In genomic region chr6:28775405-28776129, GRCh38 we compare ENCODE assay signal across 15 cellular contexts.
DNase-seq lines count a peak whose midpoint lies in the region; ATAC-seq and TF ChIP-seq lines count a peak whose summit lies in the region.
"Had no signal": no experiment of that assay in that cellular context is flagged by ENCODE, and none has a peak within 500 bp of the region (broad histone marks: within the 10 kb centered on the region; RNA-seq: fewer than 3 reads in every experiment).

No MANE protein-coding gene starts in this region.

- peaks cover 14% of the 10 kb centered on the region for H3K23me2 ChIP-seq in H9 (ENCODE audit: insufficient read length, low read depth, low read length, poor library complexity, severe bottlenecking)

- peak overlapping the region in 5 of 8 donors; percentile 11 to 70 (median 28) for H3K4me3 Mint-ChIP-seq in CD4-positive, alpha-beta memory T cell
- H3K4me3 Mint-ChIP-seq in H9 = peak overlapping the region; percentile 70 to 78
- H3K4me3 Mint-ChIP-seq in activated naive CD8-positive, alpha-beta T cell treated with anti-CD3 and anti-CD28 coated beads, Interleukin-2, amount 10 ng/mL, durations not matched to agents 7 days and 5 days = peak overlapping the region; percentile 44
- H3K4me3 Mint-ChIP-seq: activated CD4-positive, alpha-beta T cell treated with anti-CD3 and anti-CD28 coated beads for 36 hours had no signal

- H2AFZ ChIP-seq in H9 (ENCODE audit: low read length) = no peak overlapping the region

- no peaks in the 10 kb centered on the region for H3K79me2 ChIP-seq in H9 (ENCODE audit: insufficient read depth, low read length)

- no peak overlapping the region for H2BK12ac ChIP-seq in H9 (ENCODE audit: insufficient read length, low read depth, low read length)

- peaks cover 0 to 10% (median 7%) of the 10 kb centered on the region in 4 donors for H3K4me1 Mint-ChIP-seq in CD4-positive, alpha-beta memory T cell
- peaks cover 65 to 67% of the 10 kb centered on the region in 2 experiments for H3K4me1 Mint-ChIP-seq in H9
- H3K4me1 Mint-ChIP-seq in activated naive CD8-positive, alpha-beta T cell treated with anti-CD3 and anti-CD28 coated beads, Interleukin-2, amount 10 ng/mL, durations not matched to agents 7 days and 5 days = peaks cover 12% of the 10 kb centered on the region

- H2BK120ac ChIP-seq in H9 (ENCODE audit: low read depth, low read length, poor library complexity, severe bottlenecking) = no peak overlapping the region

- H4K5ac ChIP-seq in H9 (ENCODE audit: insufficient read length, low read depth, low read length) = no peak overlapping the region

- POLR2A ChIA-PET in CD4-positive, alpha-beta memory T cell (lab: Charles Lee; ENCODE audit: partially characterized antibody) = no interaction called here
- POLR2A ChIA-PET in activated naive CD8-positive, alpha-beta T cell treated with anti-CD3 and anti-CD28 coated beads, Interleukin-2, amount 10 ng/mL, durations not matched to agents 7 days and 5 days (lab: Charles Lee) = no interaction called here

- no peak overlapping the region for H2BK15ac ChIP-seq in H9 (ENCODE audit: low read depth, low read length)

- no peak for ATAC-seq in activated naive CD8-positive, alpha-beta T cell treated with anti-CD3 and anti-CD28 coated beads, Interleukin-2, amount 10 ng/mL, durations not matched to agents 7 days and 5 days (ENCODE audit: low read depth)
- no peak for ATAC-seq in HG03457 (IDR thresholded peaks at IDR 0.05; ENCODE audit: unreplicated experiment)
- ATAC-seq: activated CD4-positive, alpha-beta T cell treated with anti-CD3 and anti-CD28 coated beads for 36 hours; HepG2; upper lobe of right lung had no signal

- no peak overlapping the region for H3K14ac ChIP-seq in H9 (ENCODE audit: insufficient read depth, low read length)

- no peak overlapping the region for H2BK20ac ChIP-seq in H9 (ENCODE audit: low read depth, low read length, poor library complexity, severe bottlenecking)

- H3K79me1 ChIP-seq in H9 (ENCODE audit: insufficient read depth, low read depth, low read length, poor library complexity, severe bottlenecking) = no peaks in the 10 kb centered on the region

- peak overlapping the region; percentile 76 for H3K4me2 ChIP-seq in H9 (ENCODE audit: insufficient read depth, insufficient read length, low read length)

- peaks cover 2 to 70% (median 54%) of the 10 kb centered on the region in 8 donors for H3K9me3 Mint-ChIP-seq in CD4-positive, alpha-beta memory T cell
- H3K9me3 Mint-ChIP-seq in H9 = peaks cover 11 to 24% of the 10 kb centered on the region in 2 experiments
- H3K9me3 Mint-ChIP-seq in activated naive CD8-positive, alpha-beta T cell treated with anti-CD3 and anti-CD28 coated beads, Interleukin-2, amount 10 ng/mL, durations not matched to agents 7 days and 5 days = peaks cover 24% of the 10 kb centered on the region

- H3K36me3 Mint-ChIP-seq in CD4-positive, alpha-beta memory T cell = peaks cover 9 to 10% of the 10 kb centered on the region in 2 donors
- no peaks in the 10 kb centered on the region; a peak in 2 of 7 replicates for H3K36me3 Mint-ChIP-seq in H9 (ENCODE audit: insufficient read depth in 1 of 3, low read depth in 3 of 3)
- peaks cover 8% of the 10 kb centered on the region for H3K36me3 Mint-ChIP-seq in activated naive CD8-positive, alpha-beta T cell treated with anti-CD3 and anti-CD28 coated beads, Interleukin-2, amount 10 ng/mL, durations not matched to agents 7 days and 5 days

- intact Hi-C loops in CD4-positive, alpha-beta memory T cell (cut with micrococcal nuclease) = loop anchor here (10.0 kb wide), 1 partner anchor 51 kb away; no protein-coding TSS in a partner anchor

- CTCF ChIA-PET in CD4-positive, alpha-beta memory T cell (lab: Charles Lee; ENCODE audit: partially characterized antibody) = no interaction called here

- no peak for TF ChIP-seq CTCF in H9 (conservative IDR thresholded peaks at IDR 0.05)

- H4K91ac ChIP-seq in H9 (ENCODE audit: insufficient read length, low read depth, low read length) = no peak overlapping the region

- no peak overlapping the region for H3K9ac ChIP-seq in H9 (ENCODE audit: extremely low read depth, insufficient read length, low read length)

- H3K18ac ChIP-seq in H9 (ENCODE audit: insufficient read length, low read depth, low read length) = no peak overlapping the region

- no peak overlapping the region for H3K4me3 ChIP-seq in CD4-positive, alpha-beta memory T cell (ENCODE audit: low read length in 2 of 2)
- peak overlapping the region; percentile 42 for H3K4me3 ChIP-seq in mesodermal cell (ENCODE audit: extremely low read depth, insufficient read depth, low read length, poor library complexity, severe bottlenecking)
- H3K4me3 ChIP-seq: lung, upper lobe of right lung had no signal

- no peak overlapping the region for H4K8ac ChIP-seq in H9 (replicated peaks; ENCODE audit: insufficient read length, low read depth, low read length)

- no CpG with 5 or more reads among the region's 39 CpGs for WGBS in H9 (ENCODE audit: extremely low coverage, insufficient read length, low lambda C conversion rate)
- 1% methylated on average over 29 to 38 of the region's 39 CpGs for whole genome bisulfite sequencing in mesodermal cell (ENCODE audit: insufficient coverage in 2 of 2), 2 experiments

- no peak overlapping the region for H2BK5ac ChIP-seq in H9 (ENCODE audit: insufficient read length, low read length)

- H3K27me3 Mint-ChIP-seq in CD4-positive, alpha-beta memory T cell = peaks cover 81 to 87% of the 10 kb centered on the region in 2 donors
- peaks cover 98% of the 10 kb centered on the region for H3K27me3 Mint-ChIP-seq in H9 (ENCODE audit: low read depth)
- H3K27me3 Mint-ChIP-seq in activated naive CD8-positive, alpha-beta T cell treated with anti-CD3 and anti-CD28 coated beads, Interleukin-2, amount 10 ng/mL, durations not matched to agents 7 days and 5 days = peaks cover 97% of the 10 kb centered on the region

- H4K20me1 ChIP-seq in H9 (ENCODE audit: control insufficient read depth, insufficient read depth, insufficient read length) = no peaks in the 10 kb centered on the region

- H3K27ac ChIP-seq in CD4-positive, alpha-beta memory T cell (ENCODE audit: low read depth, low read length) = no peak overlapping the region
- H3K27ac ChIP-seq in H9 (ENCODE audit: insufficient read length, low read depth, low read length) = no peak overlapping the region
- H3K27ac ChIP-seq in mesodermal cell (ENCODE audit: low read depth, low read length, severe bottlenecking) = no peak overlapping the region
- H3K27ac ChIP-seq: brain microvascular endothelial cell, upper lobe of right lung had no signal

- H3K9me3 ChIP-seq in CD4-positive, alpha-beta memory T cell (ENCODE audit: control insufficient read depth in 1 of 2, low read length in 2 of 2) = no peaks in the 10 kb centered on the region
- no peaks in the 10 kb centered on the region for H3K9me3 ChIP-seq in H9 (ENCODE audit: control insufficient read depth, low read depth, low read length)
- no peaks in the 10 kb centered on the region for H3K9me3 ChIP-seq in mesodermal cell (ENCODE audit: control insufficient read depth, low read length)
- H3K9me3 ChIP-seq: upper lobe of right lung had no signal

- no peak overlapping the region for H3T11ph ChIP-seq in H9 (ENCODE audit: low read length)

- no peaks in the 10 kb centered on the region for H3K4me1 ChIP-seq in CD4-positive, alpha-beta memory T cell (ENCODE audit: insufficient read depth, low read length)
- no peaks in the 10 kb centered on the region; the same call in 1 of the 2 replicates for H3K4me1 ChIP-seq in H9 (ENCODE audit: insufficient read depth, low read length)
- peaks cover 10% of the 10 kb centered on the region for H3K4me1 ChIP-seq in mesodermal cell (ENCODE audit: control insufficient read depth, insufficient read depth, low read length, poor library complexity, severe bottlenecking)
- H3K4me1 ChIP-seq: upper lobe of right lung had no signal

- H3K23ac ChIP-seq in H9 (ENCODE audit: insufficient read length, low read depth, low read length) = no peak overlapping the region

- H3K36me3 ChIP-seq in CD4-positive, alpha-beta memory T cell (ENCODE audit: insufficient read depth, low read length) = no peaks in the 10 kb centered on the region
- no peaks in the 10 kb centered on the region for H3K36me3 ChIP-seq in mesodermal cell (ENCODE audit: control insufficient read depth, insufficient read depth, low read length)
- H3K36me3 ChIP-seq: brain microvascular endothelial cell, upper lobe of right lung had no signal

- H3K56ac ChIP-seq in H9 (ENCODE audit: insufficient read length, low read depth, low read length) = no peak overlapping the region

- H3K27me3 ChIP-seq in CD4-positive, alpha-beta memory T cell (ENCODE audit: insufficient read depth, low read length) = peaks cover 77% of the 10 kb centered on the region
- peaks cover 76% of the 10 kb centered on the region for H3K27me3 ChIP-seq in H9 (ENCODE audit: insufficient read depth, low read length)

- no peak overlapping the region for H3K4ac ChIP-seq in H9 (ENCODE audit: low read depth, low read length)

- H2AK5ac ChIP-seq in H9 (ENCODE audit: insufficient read length, low read length) = no peak overlapping the region

- peak overlapping the region in 4 of 7 donors; percentile 57 to 90 (median 86) for H3K27ac Mint-ChIP-seq in CD4-positive, alpha-beta memory T cell
- no peak overlapping the region; a peak in 1 of 7 replicates for H3K27ac Mint-ChIP-seq in H9
- peak overlapping the region; percentile 73 for H3K27ac Mint-ChIP-seq in activated naive CD8-positive, alpha-beta T cell treated with anti-CD3 and anti-CD28 coated beads, Interleukin-2, amount 10 ng/mL, durations not matched to agents 7 days and 5 days
- H3K27ac Mint-ChIP-seq: activated CD4-positive, alpha-beta T cell treated with anti-CD3 and anti-CD28 coated beads for 36 hours had no signal

- no peak for DNase-seq in CD4-positive, alpha-beta memory T cell
- DNase-seq in H9 (peak; percentile 54), SKM-1 treated with dmso at 0.1 percent for 144 hours (lab: John Stamatoyannopoulos, UW; ENCODE audit: unreplicated experiment) (no peak), hepatic stellate cell (ENCODE audit: low spot score) (no peak)
- DNase-seq in activated naive CD8-positive, alpha-beta T cell treated with anti-CD3 and anti-CD28 coated beads, Interleukin-2, amount 10 ng/mL, durations not matched to agents 7 days and 5 days = no peak
- DNase-seq: activated CD4-positive, alpha-beta T cell treated with anti-CD3 and anti-CD28 coated beads for 36 hours; brain microvascular endothelial cell; NCI-H2029; NCI-H526; nucleus accumbens; upper lobe of right lung had no signal

Comparison
In these comparisons a context has a peak if more than half of its experiments do, and no peak if none do; other contexts are left out.
1. H3K27ac Mint-ChIP-seq: peak in CD4-positive, alpha-beta memory T cell (4 of 7) and activated naive CD8-positive, alpha-beta T cell treated with anti-CD3 and anti-CD28 coated beads, Interleukin-2, amount 10 ng/mL, durations not matched to agents 7 days and 5 days (single experiment); none in H9 (0 of 3).
2. Peak in every context shown above with its lines, with median percentiles within 50 percentile points of each other: H3K4me3 Mint-ChIP-seq.